ENCODE assay signal across 2 cellular contexts in the genomic region with DNA sequence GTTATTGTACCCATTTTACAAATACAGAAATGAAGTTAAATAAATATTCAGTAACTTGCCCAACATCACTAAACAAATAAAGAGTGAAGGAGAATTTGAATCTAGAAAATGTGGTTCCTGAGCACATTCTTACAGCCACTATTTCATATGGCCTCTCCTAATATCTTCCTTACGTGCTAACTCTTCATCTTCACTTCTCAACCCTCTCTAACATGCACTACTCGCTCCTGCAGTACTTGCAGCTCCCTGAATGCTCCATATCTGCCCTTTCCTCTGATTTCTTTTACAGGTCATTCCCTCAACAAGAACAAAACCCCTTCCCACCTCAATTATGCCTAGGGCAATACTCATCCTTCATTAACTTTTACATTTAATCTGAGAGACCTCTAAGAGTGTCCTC.
TF ChIP-seq lines count a peak whose summit lies in the region.

No MANE protein-coding gene starts in this region.

TF ChIP-seq in GM23338, 12 proteins besides CTCF, POLR2A, EP300 and RAD21 (continued from another document):
- TF ChIP-seq ZNF114 (CRISPR knock-in tag; IDR thresholded peaks at IDR 0.05): no peak
- TF ChIP-seq EZH2phosphoT487 (IDR thresholded peaks at IDR 0.05; ENCODE audit: unreplicated experiment): no peak
- no peak for TF ChIP-seq CREB1 (CRISPR knock-in tag; IDR thresholded peaks at IDR 0.05; ENCODE audit: low read depth)
- TF ChIP-seq REST (IDR thresholded peaks at IDR 0.05; ENCODE audit: unreplicated experiment): no peak
- TF ChIP-seq, protein P1, sequence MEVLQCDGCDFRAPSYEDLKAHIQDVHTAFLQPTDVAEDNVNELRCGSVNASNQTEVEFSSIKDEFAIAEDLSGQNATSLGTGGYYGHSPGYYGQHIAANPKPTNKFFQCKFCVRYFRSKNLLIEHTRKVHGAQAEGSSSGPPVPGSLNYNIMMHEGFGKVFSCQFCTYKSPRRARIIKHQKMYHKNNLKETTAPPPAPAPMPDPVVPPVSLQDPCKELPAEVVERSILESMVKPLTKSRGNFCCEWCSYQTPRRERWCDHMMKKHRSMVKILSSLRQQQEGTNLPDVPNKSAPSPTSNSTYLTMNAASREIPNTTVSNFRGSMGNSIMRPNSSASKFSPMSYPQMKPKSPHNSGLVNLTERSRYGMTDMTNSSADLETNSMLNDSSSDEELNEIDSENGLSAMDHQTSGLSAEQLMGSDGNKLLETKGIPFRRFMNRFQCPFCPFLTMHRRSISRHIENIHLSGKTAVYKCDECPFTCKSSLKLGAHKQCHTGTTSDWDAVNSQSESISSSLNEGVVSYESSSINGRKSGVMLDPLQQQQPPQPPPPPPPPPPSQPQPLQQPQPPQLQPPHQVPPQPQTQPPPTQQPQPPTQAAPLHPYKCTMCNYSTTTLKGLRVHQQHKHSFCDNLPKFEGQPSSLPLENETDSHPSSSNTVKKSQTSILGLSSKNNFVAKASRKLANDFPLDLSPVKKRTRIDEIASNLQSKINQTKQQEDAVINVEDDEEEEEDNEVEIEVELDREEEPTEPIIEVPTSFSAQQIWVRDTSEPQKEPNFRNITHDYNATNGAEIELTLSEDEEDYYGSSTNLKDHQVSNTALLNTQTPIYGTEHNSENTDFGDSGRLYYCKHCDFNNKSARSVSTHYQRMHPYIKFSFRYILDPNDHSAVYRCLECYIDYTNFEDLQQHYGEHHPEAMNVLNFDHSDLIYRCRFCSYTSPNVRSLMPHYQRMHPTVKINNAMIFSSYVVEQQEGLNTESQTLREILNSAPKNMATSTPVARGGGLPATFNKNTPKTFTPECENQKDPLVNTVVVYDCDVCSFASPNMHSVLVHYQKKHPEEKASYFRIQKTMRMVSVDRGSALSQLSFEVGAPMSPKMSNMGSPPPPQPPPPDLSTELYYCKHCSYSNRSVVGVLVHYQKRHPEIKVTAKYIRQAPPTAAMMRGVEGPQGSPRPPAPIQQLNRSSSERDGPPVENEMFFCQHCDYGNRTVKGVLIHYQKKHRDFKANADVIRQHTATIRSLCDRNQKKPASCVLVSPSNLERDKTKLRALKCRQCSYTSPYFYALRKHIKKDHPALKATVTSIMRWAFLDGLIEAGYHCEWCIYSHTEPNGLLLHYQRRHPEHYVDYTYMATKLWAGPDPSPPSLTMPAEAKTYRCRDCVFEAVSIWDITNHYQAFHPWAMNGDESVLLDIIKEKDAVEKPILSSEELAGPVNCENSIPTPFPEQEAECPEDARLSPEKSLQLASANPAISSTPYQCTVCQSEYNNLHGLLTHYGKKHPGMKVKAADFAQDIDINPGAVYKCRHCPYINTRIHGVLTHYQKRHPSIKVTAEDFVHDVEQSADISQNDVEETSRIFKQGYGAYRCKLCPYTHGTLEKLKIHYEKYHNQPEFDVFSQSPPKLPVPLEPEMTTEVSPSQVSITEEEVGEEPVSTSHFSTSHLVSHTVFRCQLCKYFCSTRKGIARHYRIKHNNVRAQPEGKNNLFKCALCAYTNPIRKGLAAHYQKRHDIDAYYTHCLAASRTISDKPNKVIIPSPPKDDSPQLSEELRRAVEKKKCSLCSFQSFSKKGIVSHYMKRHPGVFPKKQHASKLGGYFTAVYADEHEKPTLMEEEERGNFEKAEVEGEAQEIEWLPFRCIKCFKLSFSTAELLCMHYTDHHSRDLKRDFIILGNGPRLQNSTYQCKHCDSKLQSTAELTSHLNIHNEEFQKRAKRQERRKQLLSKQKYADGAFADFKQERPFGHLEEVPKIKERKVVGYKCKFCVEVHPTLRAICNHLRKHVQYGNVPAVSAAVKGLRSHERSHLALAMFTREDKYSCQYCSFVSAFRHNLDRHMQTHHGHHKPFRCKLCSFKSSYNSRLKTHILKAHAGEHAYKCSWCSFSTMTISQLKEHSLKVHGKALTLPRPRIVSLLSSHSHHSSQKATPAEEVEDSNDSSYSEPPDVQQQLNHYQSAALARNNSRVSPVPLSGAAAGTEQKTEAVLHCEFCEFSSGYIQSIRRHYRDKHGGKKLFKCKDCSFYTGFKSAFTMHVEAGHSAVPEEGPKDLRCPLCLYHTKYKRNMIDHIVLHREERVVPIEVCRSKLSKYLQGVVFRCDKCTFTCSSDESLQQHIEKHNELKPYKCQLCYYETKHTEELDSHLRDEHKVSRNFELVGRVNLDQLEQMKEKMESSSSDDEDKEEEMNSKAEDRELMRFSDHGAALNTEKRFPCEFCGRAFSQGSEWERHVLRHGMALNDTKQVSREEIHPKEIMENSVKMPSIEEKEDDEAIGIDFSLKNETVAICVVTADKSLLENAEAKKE (CRISPR knock-in tag; IDR thresholded peaks at IDR 0.05): no peak
- TF ChIP-seq ZNF331 (CRISPR knock-in tag; IDR thresholded peaks at IDR 0.05; ENCODE audit: low read depth): no peak
- no peak for TF ChIP-seq JUNB (IDR thresholded peaks at IDR 0.05; ENCODE audit: unreplicated experiment)
- no peak for TF ChIP-seq EZH2 (IDR thresholded peaks at IDR 0.05; ENCODE audit: low read depth, unreplicated experiment)
- no peak for TF ChIP-seq POLR2AphosphoS5 (IDR thresholded peaks at IDR 0.05; ENCODE audit: low read depth)
- no peak for TF ChIP-seq STAT1 (IDR thresholded peaks at IDR 0.05; ENCODE audit: unreplicated experiment)
- TF ChIP-seq NANOG (IDR thresholded peaks at IDR 0.05; ENCODE audit: borderline replicate concordance): no peak

TF ChIP-seq in HepG2, 621 proteins besides CTCF, POLR2A, EP300 and RAD21 (continued from another document):
- TF ChIP-seq ZFX (CRISPR knock-in tag; IDR thresholded peaks at IDR 0.05; ENCODE audit: low read depth) (no peak), ZFYVE20 (CRISPR knock-in tag; IDR thresholded peaks at IDR 0.05; ENCODE audit: borderline replicate concordance, low read depth) (no peak), ZNF30 (CRISPR knock-in tag; IDR thresholded peaks at IDR 0.05) (no peak), ZBTB2 (CRISPR knock-in tag; IDR thresholded peaks at IDR 0.05; ENCODE audit: low read depth) (no peak), FIP1L1 (IDR thresholded peaks at IDR 0.05; ENCODE audit: borderline replicate concordance, insufficient read depth, low read depth, low read length) (no peak), NCOA1 (CRISPR knock-in tag; IDR thresholded peaks at IDR 0.05) (no peak), ZBTB49 (CRISPR knock-in tag; IDR thresholded peaks at IDR 0.05; ENCODE audit: borderline replicate concordance) (no peak), ARHGAP35 (CRISPR knock-in tag; IDR thresholded peaks at IDR 0.05; ENCODE audit: borderline replicate concordance) (no peak), KMT2A (CRISPR knock-in tag; IDR thresholded peaks at IDR 0.05) (no peak), ZNF20 (CRISPR knock-in tag; IDR thresholded peaks at IDR 0.05) (no peak), HMGXB3 (CRISPR knock-in tag; IDR thresholded peaks at IDR 0.05; ENCODE audit: borderline replicate concordance) (no peak)
- TF ChIP-seq, protein P2, sequence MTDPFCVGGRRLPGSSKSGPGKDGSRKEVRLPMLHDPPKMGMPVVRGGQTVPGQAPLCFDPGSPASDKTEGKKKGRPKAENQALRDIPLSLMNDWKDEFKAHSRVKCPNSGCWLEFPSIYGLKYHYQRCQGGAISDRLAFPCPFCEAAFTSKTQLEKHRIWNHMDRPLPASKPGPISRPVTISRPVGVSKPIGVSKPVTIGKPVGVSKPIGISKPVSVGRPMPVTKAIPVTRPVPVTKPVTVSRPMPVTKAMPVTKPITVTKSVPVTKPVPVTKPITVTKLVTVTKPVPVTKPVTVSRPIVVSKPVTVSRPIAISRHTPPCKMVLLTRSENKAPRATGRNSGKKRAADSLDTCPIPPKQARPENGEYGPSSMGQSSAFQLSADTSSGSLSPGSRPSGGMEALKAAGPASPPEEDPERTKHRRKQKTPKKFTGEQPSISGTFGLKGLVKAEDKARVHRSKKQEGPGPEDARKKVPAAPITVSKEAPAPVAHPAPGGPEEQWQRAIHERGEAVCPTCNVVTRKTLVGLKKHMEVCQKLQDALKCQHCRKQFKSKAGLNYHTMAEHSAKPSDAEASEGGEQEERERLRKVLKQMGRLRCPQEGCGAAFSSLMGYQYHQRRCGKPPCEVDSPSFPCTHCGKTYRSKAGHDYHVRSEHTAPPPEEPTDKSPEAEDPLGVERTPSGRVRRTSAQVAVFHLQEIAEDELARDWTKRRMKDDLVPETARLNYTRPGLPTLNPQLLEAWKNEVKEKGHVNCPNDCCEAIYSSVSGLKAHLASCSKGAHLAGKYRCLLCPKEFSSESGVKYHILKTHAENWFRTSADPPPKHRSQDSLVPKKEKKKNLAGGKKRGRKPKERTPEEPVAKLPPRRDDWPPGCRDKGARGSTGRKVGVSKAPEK (CRISPR knock-in tag; IDR thresholded peaks at IDR 0.05; ENCODE audit: borderline replicate concordance): no peak
